Comparison of ENCODE assay signal across 17 cellular contexts in genomic region chr10:20897146-20897834, GRCh38. TPM values are rescaled to one million over a fixed set of nuclear protein-coding genes. Genes with fewer than 3 reads are reported as not detected.
DNase-seq lines count a peak whose midpoint lies in the region; ATAC-seq and TF ChIP-seq lines count a peak whose summit lies in the region.
"Had no signal": no experiment of that assay in that cellular context is flagged by ENCODE, and none has a peak within 500 bp of the region (broad histone marks: within the 10 kb centered on the region; RNA-seq: fewer than 3 reads in every experiment).

TSS of gene NEBL (minus strand) at chr10:20897311. CDS start at chr10:20897205, 106 bp downstream.

- no peaks in the 10 kb centered on the region for H3K9me3 ChIP-seq in cardiac muscle cell (ENCODE audit: low read depth)
- H3K9me3 ChIP-seq: ascending aorta, neutrophil had no signal

- no peaks in the 10 kb centered on the region for H3K9me3 Mint-ChIP-seq in mesothelial cell of epicardium
- H3K9me3 Mint-ChIP-seq in type B pancreatic cell = no peaks in the 10 kb centered on the region
- H3K9me3 Mint-ChIP-seq in immature natural killer cell = no peaks in the 10 kb centered on the region
- H3K9me3 Mint-ChIP-seq: stimulated activated naive B cell treated with anti-CD40 and anti-IgM and Interleukin-4, amounts not matched to agents 10 μg/mL and 1 μg/mL and 100 μg/mL, for 72 hours had no signal

- H3K4me1 Mint-ChIP-seq in mesothelial cell of epicardium (peaks cover 12% of the 10 kb centered on the region), type B pancreatic cell (ENCODE audit: unreplicated experiment) (peaks cover 4% of the 10 kb centered on the region), immature natural killer cell (no peaks in the 10 kb centered on the region)
- H3K4me1 Mint-ChIP-seq: stimulated activated naive B cell treated with anti-CD40 and anti-IgM and Interleukin-4, amounts not matched to agents 10 μg/mL and 1 μg/mL and 100 μg/mL, for 72 hours had no signal

- ATAC-seq in GM21390 (IDR thresholded peaks at IDR 0.05; ENCODE audit: unreplicated experiment) (no peak), GM18861 (IDR thresholded peaks at IDR 0.05; ENCODE audit: unreplicated experiment) (no peak)
- ATAC-seq: HepG2; stimulated activated naive B cell treated with anti-CD40 and anti-IgM and Interleukin-4, amounts not matched to agents 10 μg/mL and 1 μg/mL and 100 μg/mL, for 72 hours had no signal

- DNase-seq in cardiac muscle cell (ENCODE audit: low read depth in 1 of 2, low spot score in 1 of 2) (peak; percentile 50 to 77), mesothelial cell of epicardium (ENCODE audit: low spot score in 2 of 2, unreplicated experiment in 2 of 2) (no peak), type B pancreatic cell (ENCODE audit: extremely low spot score, unreplicated experiment) (no peak), immature natural killer cell (no peak), globus pallidus (ENCODE audit: low spot score) (no peak)
- DNase-seq: activated gamma-delta T cell; GF-D8; NCI-H2029; NCI-H69; stimulated activated naive B cell treated with anti-CD40 and anti-IgM and Interleukin-4, amounts not matched to agents 10 μg/mL and 1 μg/mL and 100 μg/mL, for 72 hours had no signal

- H3K4me3 ChIP-seq in cardiac muscle cell = peak within 1 kb of the TSS; percentile 93
- H3K4me3 ChIP-seq: ascending aorta, skin epidermis had no signal

- TF ChIP-seq CTCF in VCaP (conservative IDR thresholded peaks at IDR 0.05) (no peak), cardiac muscle cell (IDR thresholded peaks at IDR 0.05; ENCODE audit: low read depth, low read length) (no peak), mesothelial cell of epicardium (IDR thresholded peaks at IDR 0.05; ENCODE audit: unreplicated experiment) (no peak), type B pancreatic cell (conservative IDR thresholded peaks at IDR 0.05) (no peak)

- no peaks in the 10 kb centered on the region for H3K27me3 ChIP-seq in cardiac muscle cell
- H3K27me3 ChIP-seq: ascending aorta, neutrophil had no signal

- peaks cover 2% of the 10 kb centered on the region for H3K36me3 ChIP-seq in cardiac muscle cell
- H3K36me3 ChIP-seq: ascending aorta, neutrophil had no signal

- no peaks in the 10 kb centered on the region for H3K27me3 Mint-ChIP-seq in mesothelial cell of epicardium (ENCODE audit: low read depth)
- H3K27me3 Mint-ChIP-seq in type B pancreatic cell = no peaks in the 10 kb centered on the region
- H3K27me3 Mint-ChIP-seq in immature natural killer cell (ENCODE audit: low read depth in 3 of 3) = peaks cover 0 to 2% (median 2%) of the 10 kb centered on the region in 3 donors

- H3K4me1 ChIP-seq in cardiac muscle cell (ENCODE audit: low read depth) = peaks cover 45% of the 10 kb centered on the region
- H3K4me1 ChIP-seq: ascending aorta had no signal

- no peak within 1 kb of the TSS for H3K4me3 Mint-ChIP-seq in mesothelial cell of epicardium
- H3K4me3 Mint-ChIP-seq in type B pancreatic cell = no peak within 1 kb of the TSS
- H3K4me3 Mint-ChIP-seq in immature natural killer cell = no peak within 1 kb of the TSS
- H3K4me3 Mint-ChIP-seq: stimulated activated naive B cell treated with anti-CD40 and anti-IgM and Interleukin-4, amounts not matched to agents 10 μg/mL and 1 μg/mL and 100 μg/mL, for 72 hours had no signal

- peak within 1 kb of the TSS; percentile 36; the same call in 1 of the 2 replicates for H3K27ac ChIP-seq in VCaP
- H3K27ac ChIP-seq in cardiac muscle cell = peak within 1 kb of the TSS; percentile 98
- H3K27ac ChIP-seq: ascending aorta, neutrophil had no signal

- H3K27ac Mint-ChIP-seq in mesothelial cell of epicardium (no peak within 1 kb of the TSS), type B pancreatic cell (no peak within 1 kb of the TSS), immature natural killer cell (no peak within 1 kb of the TSS)
- H3K27ac Mint-ChIP-seq: stimulated activated naive B cell treated with anti-CD40 and anti-IgM and Interleukin-4, amounts not matched to agents 10 μg/mL and 1 μg/mL and 100 μg/mL, for 72 hours had no signal

- H3K36me3 Mint-ChIP-seq in mesothelial cell of epicardium (peaks cover 1% of the 10 kb centered on the region), type B pancreatic cell (peaks cover 6% of the 10 kb centered on the region), immature natural killer cell (no peaks in the 10 kb centered on the region)
- H3K36me3 Mint-ChIP-seq: stimulated activated naive B cell treated with anti-CD40 and anti-IgM and Interleukin-4, amounts not matched to agents 10 μg/mL and 1 μg/mL and 100 μg/mL, for 72 hours had no signal

RNA-seq across cellular contexts. Expression of gene NEBL, which starts in this region (rescaled TPM):
- total RNA-seq in cardiac muscle cell (270 and 489 TPM in 2 replicates), mesothelial cell of epicardium (13.0 to 13.7 TPM (median 13.0 TPM) in 3 replicates), type B pancreatic cell (ENCODE audit: low replicate concordance) (24.5 and 55.3 TPM in 2 replicates)
- polyA plus RNA-seq in cardiac muscle cell (247 and 317 TPM in 2 replicates), immature natural killer cell (not detected)
- total RNA-seq: HepG2 had no signal
- polyA plus RNA-seq: HepG2 had no signal

Comparison
In these comparisons a context has a peak if more than half of its experiments do, and no peak if none do; other contexts are left out.
1. RNA of gene NEBL (polyA plus RNA-seq): 247 to 317 TPM in cardiac muscle cell; not detected in immature natural killer cell; every median in the first group is over 100 times any median in the second.
2. DNase-seq: peak in cardiac muscle cell (2 of 2); none in mesothelial cell of epicardium (0 of 2), type B pancreatic cell (single experiment), immature natural killer cell (0 of 3) and globus pallidus (single experiment).